28 cellular contexts compared by ENCODE assay signal in genomic region chr6:39754493-39755115, GRCh38. TPM values are rescaled to one million over a fixed set of nuclear protein-coding genes. Genes with fewer than 3 reads are reported as not detected.
DNase-seq lines count a peak whose midpoint lies in the region; ATAC-seq and TF ChIP-seq lines count a peak whose summit lies in the region.
"Had no signal": no experiment of that assay in that cellular context is flagged by ENCODE, and none has a peak within 500 bp of the region (broad histone marks: within the 10 kb centered on the region; RNA-seq: fewer than 3 reads in every experiment).

No MANE protein-coding gene starts in this region.

- ATAC-seq in right cardiac atrium = no peak
- no peak for ATAC-seq in aorta (ENCODE audit: low FRiP score)
- ATAC-seq in HG02623 (IDR thresholded peaks at IDR 0.05; ENCODE audit: unreplicated experiment) = no peak
- no peak for ATAC-seq in GM19351 (IDR thresholded peaks at IDR 0.05; ENCODE audit: unreplicated experiment)
- ATAC-seq: activated CD4-positive, CD25-positive, alpha-beta regulatory T cell treated with anti-CD3 and anti-CD28 coated beads, Interleukin-2, amount 50 U/mL, for 24 hours; activated T-helper 17 cell treated with anti-CD3 and anti-CD28 coated beads, Interleukin-2, amount 50 U/mL, for 72 hours; GM12878; upper lobe of right lung had no signal

- intact Hi-C loops in right cardiac atrium (cut with DNase I) (no loop called here), sigmoid colon (cut with DNase I) (no loop called here), aorta (cut with DNase I) (no loop called here)

- 51% methylated on average over 5 of the region's 5 CpGs for WGBS in right cardiac atrium
- 85 to 87% methylated on average over 5 of the region's 5 CpGs for WGBS in sigmoid colon, 2 donors
- 46 to 49% methylated on average over 5 of the region's 5 CpGs for WGBS in aorta, 2 donors

- H3K4me3 ChIP-seq in right cardiac atrium (ENCODE audit: low read length) = no peak overlapping the region
- H3K4me3 ChIP-seq in sigmoid colon = no peak overlapping the region
- H3K4me3 ChIP-seq in aorta (ENCODE audit: low read length in 2 of 2) = no peak overlapping the region
- H3K4me3 ChIP-seq: GM12878, upper lobe of right lung had no signal

- H3K9me3 ChIP-seq in right cardiac atrium (ENCODE audit: control insufficient read depth, low read length) = no peaks in the 10 kb centered on the region
- H3K9me3 ChIP-seq in sigmoid colon = no peaks in the 10 kb centered on the region
- H3K9me3 ChIP-seq in aorta (ENCODE audit: control insufficient read depth, low read length) = no peaks in the 10 kb centered on the region
- H3K9me3 ChIP-seq: upper lobe of right lung had no signal

- TF ChIP-seq EP300 in sigmoid colon (IDR thresholded peaks at IDR 0.05) = no peak

- H3K27me3 ChIP-seq in right cardiac atrium (ENCODE audit: control insufficient read depth, insufficient read depth) (no peaks in the 10 kb centered on the region), sigmoid colon (no peaks in the 10 kb centered on the region), aorta (ENCODE audit: control insufficient read depth in 1 of 2, insufficient read depth in 2 of 2, low read length in 1 of 2) (no peaks in the 10 kb centered on the region)
- H3K27me3 ChIP-seq: upper lobe of right lung had no signal

- TF ChIP-seq CTCF in sigmoid colon (IDR thresholded peaks at IDR 0.05) = no peak

- peaks cover 6% of the 10 kb centered on the region for H3K4me1 ChIP-seq in right cardiac atrium (ENCODE audit: control insufficient read depth, insufficient read depth, low read length)
- peaks cover 0 to 8% (median 5%) of the 10 kb centered on the region in 4 donors for H3K4me1 ChIP-seq in sigmoid colon
- H3K4me1 ChIP-seq in aorta (ENCODE audit: control insufficient read depth in 1 of 2, insufficient read depth in 2 of 2, low read length in 2 of 2) = peaks cover 3 to 6% of the 10 kb centered on the region in 2 donors
- H3K4me1 ChIP-seq: upper lobe of right lung had no signal

- no peak for TF ChIP-seq POLR2A in sigmoid colon (IDR thresholded peaks at IDR 0.05)

- H3K36me3 ChIP-seq in sigmoid colon (no peaks in the 10 kb centered on the region), aorta (ENCODE audit: control insufficient read depth in 1 of 2, insufficient read depth in 2 of 2, low read length in 1 of 2) (no peaks in the 10 kb centered on the region)
- H3K36me3 ChIP-seq: upper lobe of right lung had no signal

- DNase-seq in NCI-H1105 treated with DMSO at 0.1 percent for 48 hours (lab: John Stamatoyannopoulos, UW) (peak; percentile 23), NCI-H1105 (lab: John Stamatoyannopoulos, UW) (no peak), right cardiac atrium (peak; percentile 37 to 63 (median 46)), sigmoid colon (no peak), aorta (no peak)
- DNase-seq in activated naive CD4-positive, alpha-beta T cell (lab: John Stamatoyannopoulos, UW) = no peak
- DNase-seq: activated CD4-positive, alpha-beta memory T cell treated with anti-CD3 and anti-CD28 coated beads, Interleukin-2, amount 10 ng/mL, durations not matched to agents 7 days and 5 days; activated CD8-positive, alpha-beta memory T cell treated with anti-CD3 and anti-CD28 coated beads, Interleukin-2, amount 50 U/mL, for 48 hours; Calu3; DND-41; GOT3; naive B cell; NCI-H1092; NCI-H2029; NCI-H2227 treated with DMSO at 0.1 percent for 48 hours; NCI-H82; nucleus accumbens; RPMI8226; stimulated activated CD4-positive, alpha-beta T cell treated with anti-CD3 and anti-CD28 coated beads, Interleukin-2, amount 100 ng/mL, for 24 hours; T-helper 1 cell; upper lobe of right lung had no signal

- no peak overlapping the region for H3K27ac ChIP-seq in right cardiac atrium (ENCODE audit: low read length)
- H3K27ac ChIP-seq in sigmoid colon = peak overlapping the region; percentile 1 to 35 (median 32)
- peak overlapping the region; percentile 57 to 60 for H3K27ac ChIP-seq in aorta (ENCODE audit: low read depth in 1 of 2, low read length in 2 of 2)
- H3K27ac ChIP-seq: 22Rv1 had no signal

RNA-seq across cellular contexts. Expression of gene KIF6, which starts 29.4 kb away (rescaled TPM):
- total RNA-seq in right cardiac atrium (1 to 10 TPM in 1 of 4 donors, under 1 TPM in 3; 0.25 to 1.4 (median 0.43) TPM), sigmoid colon (under 1 TPM in 3 of 4 donors, not detected in 1; 0.36 to 0.99 (median 0.55) TPM), aorta (under 1 TPM; 0.39 to 0.42 TPM)
- polyA plus RNA-seq in right cardiac atrium (0.43 TPM), sigmoid colon (under 1 TPM in 2 of 3 donors, not detected in 1; under 0.01 to 0.32 TPM), aorta (under 1 TPM in 1 of 2 donors, not detected in 1; 0.63 TPM)
- total RNA-seq: activated CD4-positive, alpha-beta memory T cell treated with anti-CD3 and anti-CD28 coated beads, Interleukin-2, amount 10 ng/mL, durations not matched to agents 7 days and 5 days had no signal
- polyA plus RNA-seq: CD14-positive monocyte had no signal

RNA-seq across cellular contexts. Expression of gene DAAM2, which starts 37.6 kb away (rescaled TPM):
- total RNA-seq in right cardiac atrium = 10 to 100 TPM in 2 of 4 donors, 1 to 10 TPM in 2; 7.2 to 11.5 (median 9.2) TPM
- polyA plus RNA-seq in right cardiac atrium = 9.9 TPM
- total RNA-seq in sigmoid colon = 10 to 100 TPM; 23.2 to 53.2 (median 35.4) TPM
- 1 to 10 TPM; 4.2 to 8.5 (median 8.3) TPM for polyA plus RNA-seq in sigmoid colon
- total RNA-seq in aorta = 10 to 100 TPM; 61.5 to 62.1 TPM
- polyA plus RNA-seq in aorta = 10 to 100 TPM; 27.3 to 30.4 TPM
- total RNA-seq: activated CD4-positive, alpha-beta memory T cell treated with anti-CD3 and anti-CD28 coated beads, Interleukin-2, amount 10 ng/mL, durations not matched to agents 7 days and 5 days; activated T-helper 17 cell treated with anti-CD3 and anti-CD28 coated beads, Interleukin-2, amount 50 U/mL, for 72 hours; Calu3 had no signal
- polyA plus RNA-seq: CD14-positive monocyte had no signal

Comparison
In these comparisons a context has a peak if more than half of its experiments do, and no peak if none do; other contexts are left out.
1. DNase-seq: peak in NCI-H1105 treated with DMSO at 0.1 percent for 48 hours (single experiment) and right cardiac atrium (3 of 3); none in NCI-H1105 (single experiment), sigmoid colon (single experiment), aorta (0 of 2) and activated naive CD4-positive, alpha-beta T cell (0 of 4).